9 cellular contexts compared by ENCODE assay signal in genomic region chrX:12979011-12979629, GRCh38. TPM values are rescaled to one million over a fixed set of nuclear protein-coding genes. Genes with fewer than 3 reads are reported as not detected.
DNase-seq lines count a peak whose midpoint lies in the region; ATAC-seq, FAIRE-seq and TF ChIP-seq lines count a peak whose summit lies in the region.
"Had no signal": no experiment of that assay in that cellular context is flagged by ENCODE, and none has a peak within 500 bp of the region (broad histone marks: within the 10 kb centered on the region; RNA-seq: fewer than 3 reads in every experiment).

No MANE protein-coding gene starts in this region.

- H3K4me1 ChIP-seq in OCI-LY1 (ENCODE audit: insufficient read depth, low read length, severe bottlenecking) (peaks cover 48% of the 10 kb centered on the region), esophagus muscularis mucosa (peaks cover 0 to 23% (median 11%) of the 10 kb centered on the region in 4 donors)

- ATAC-seq in HG03460 (IDR thresholded peaks at IDR 0.05; ENCODE audit: unreplicated experiment), result no peak

- intact Hi-C loops in esophagus muscularis mucosa (cut with DNase I), result no loop called here

- no peak for TF ChIP-seq EP300 in esophagus muscularis mucosa (IDR thresholded peaks at IDR 0.05)

- DNase-seq in GM19239 (ENCODE audit: insufficient read length, low spot score) (no peak), esophagus muscularis mucosa (ENCODE audit: extremely low spot score) (no peak), kidney tubule cell (ENCODE audit: low spot score) (no peak), NCI-H2196 treated with DMSO at 0.1 percent for 48 hours (lab: John Stamatoyannopoulos, UW; ENCODE audit: unreplicated experiment) (no peak)
- no peak for DNase-seq in stimulated activated CD4-positive, alpha-beta T cell treated with anti-CD3 and anti-CD28 coated beads, Interleukin-2, amount 100 ng/mL, for 48 hours
- DNase-seq: activated gamma-delta T cell had no signal

- H3K4me3 ChIP-seq in OCI-LY1 (ENCODE audit: low read depth, low read length, poor library complexity, severe bottlenecking) (peak overlapping the region; percentile 23), esophagus muscularis mucosa (peak overlapping the region in 2 of 4 donors; percentile 61 to 72), skin epidermis (peak overlapping the region in 1 of 7 experiments; percentile 84)

- no peaks in the 10 kb centered on the region for H3K9me2 ChIP-seq in OCI-LY1 (ENCODE audit: low read depth, low read length)

- H3K4me2 ChIP-seq in OCI-LY1 (ENCODE audit: low read length), result peak overlapping the region; percentile 81

- H3K36me3 ChIP-seq in OCI-LY1 (ENCODE audit: insufficient read depth, low read length) (peaks cover 27% of the 10 kb centered on the region), esophagus muscularis mucosa (peaks cover 0 to 9% (median 0%) of the 10 kb centered on the region in 4 donors)

- H3F3A ChIP-seq in OCI-LY1 (ENCODE audit: insufficient read depth, low read length), result peaks cover 21% of the 10 kb centered on the region

- TF ChIP-seq CTCF in OCI-LY1 (IDR thresholded peaks at IDR 0.05; ENCODE audit: low read length) (no peak), esophagus muscularis mucosa (IDR thresholded peaks at IDR 0.05) (no peak)

- peaks cover 22% of the 10 kb centered on the region for H3K79me2 ChIP-seq in OCI-LY1 (ENCODE audit: insufficient read depth, low read length)

- H3K27me3 ChIP-seq in OCI-LY1 (ENCODE audit: insufficient read depth, low read length), result no peaks in the 10 kb centered on the region
- no peaks in the 10 kb centered on the region for H3K27me3 ChIP-seq in esophagus muscularis mucosa

- H3K27ac ChIP-seq in OCI-LY1 (ENCODE audit: low read depth, low read length, poor library complexity, severe bottlenecking) (peak overlapping the region; percentile 97), esophagus muscularis mucosa (replicated peaks in 1 of 4) (peak overlapping the region; percentile 86 to 96 (median 91)), skin epidermis (peak overlapping the region in 19 of 21 experiments; percentile 15 to 99 (median 88))

- H3K9me3 ChIP-seq in OCI-LY1 (ENCODE audit: low read length) (no peaks in the 10 kb centered on the region), esophagus muscularis mucosa (no peaks in the 10 kb centered on the region)

- no peak for TF ChIP-seq POLR2A in esophagus muscularis mucosa (IDR thresholded peaks at IDR 0.05; ENCODE audit: low read depth)

- peak overlapping the region; percentile 100 for H3K9ac ChIP-seq in OCI-LY1 (ENCODE audit: low read length)

- H4K20me1 ChIP-seq in OCI-LY1 (ENCODE audit: insufficient read depth, low read length), result no peaks in the 10 kb centered on the region

- peak; percentile 86 for FAIRE-seq in GM19239 (lab: Jason Lieb, UNC)

- WGBS in esophagus muscularis mucosa, result 47% methylated on average over 6 of the region's 6 CpGs

- H2AFZ ChIP-seq in OCI-LY1 (ENCODE audit: low read length), result no peak overlapping the region

RNA-seq across cellular contexts. Expression of gene TMSB4X, which starts 4.2 kb away (rescaled TPM):
- total RNA-seq in esophagus muscularis mucosa, result 1,000 to 10,000 TPM; 3,072 to 3,725 (median 3,326) TPM
